10 cellular contexts compared by ENCODE assay signal in genomic region chr16:70656712-70657263, GRCh38. TPM values are rescaled to one million over a fixed set of nuclear protein-coding genes. Genes with fewer than 3 reads are reported as not detected.
"Had no signal": no experiment of that assay in that cellular context is flagged by ENCODE, and none has a peak within 500 bp of the region (broad histone marks: within the 10 kb centered on the region; RNA-seq: fewer than 3 reads in every experiment).

No MANE protein-coding gene starts in this region.

- H3K9me3 ChIP-seq: esophagus squamous epithelium, tibial nerve had no signal

- ATAC-seq: left cardiac atrium; natural killer cell treated with Interleukin-12 subunit alpha and Interleukin-12 subunit beta and Interleukin-15 and Interleukin-18, amount 100 ng/mL, for 72 hours had no signal

- DNase-seq: activated CD4-positive, CD25-positive, alpha-beta regulatory T cell; esophagus squamous epithelium; foreskin fibroblast; glutamatergic neuron; immature natural killer cell; left cardiac atrium; mesenchymal stem cell had no signal

- H3K4me3 ChIP-seq: dorsolateral prefrontal cortex, esophagus squamous epithelium, tibial nerve had no signal

- H3K27ac ChIP-seq: dorsolateral prefrontal cortex, esophagus squamous epithelium, tibial nerve had no signal

- H3K27me3 ChIP-seq: dorsolateral prefrontal cortex, esophagus squamous epithelium, tibial nerve had no signal

RNA-seq across cellular contexts. Expression of gene IL34, which starts 10.4 kb away (rescaled TPM):
- polyA plus RNA-seq: immature natural killer cell had no signal

RNA-seq across cellular contexts. Expression of gene MTSS2, which starts 29.1 kb away (rescaled TPM):
- polyA plus RNA-seq: immature natural killer cell had no signal
